25 cellular contexts compared by ENCODE assay signal in genomic region chr6:868212-868611, GRCh38.
"Had no signal": no experiment of that assay in that cellular context is flagged by ENCODE, and none has a peak within 500 bp of the region (broad histone marks: within the 10 kb centered on the region; RNA-seq: fewer than 3 reads in every experiment).

No MANE protein-coding gene starts in this region.

- H3K36me3 ChIP-seq: neural progenitor cell, ovary, right lobe of liver, sigmoid colon, suprapubic skin, tibial artery, transverse colon, upper lobe of right lung, uterus had no signal

- H3K27me3 ChIP-seq: neural progenitor cell, ovary, right lobe of liver, testis, transverse colon, upper lobe of right lung, uterus had no signal

- H3K4me1 ChIP-seq: neural progenitor cell, parathyroid adenoma, psoas muscle, right lobe of liver, sigmoid colon, suprapubic skin, testis, tibial artery, upper lobe of right lung, uterus had no signal

- ATAC-seq: natural killer cell; psoas muscle; right cardiac atrium; right lobe of liver; stimulated activated effector memory CD8-positive, alpha-beta T cell treated with anti-CD3 and anti-CD28 coated beads, Interleukin-12 subunit alpha, Interleukin-12 subunit beta, amount 100 ng/mL, for 72 hours; stimulated activated naive B cell treated with anti-CD40 and anti-IgM and Interleukin-4, amounts not matched to agents 10 μg/mL and 1 μg/mL and 100 μg/mL, for 72 hours; upper lobe of right lung had no signal

- DNase-seq: natural killer cell; occipital lobe; ovary; posterior cingulate gyrus; psoas muscle; right cardiac atrium; right lobe of liver; sigmoid colon; small intestine; stimulated activated CD4-positive, alpha-beta T cell treated with anti-CD3 and anti-CD28 coated beads, Interleukin-15, amount 100 ng/mL, for 24 hours; stimulated activated CD4-positive, alpha-beta T cell treated with anti-CD3 and anti-CD28 coated beads, Interleukin-2, amount 100 ng/mL, for 24 hours; stimulated activated CD4-positive, alpha-beta T cell treated with anti-CD3 and anti-CD28 coated beads, Interleukin-2, amount 100 ng/mL, for 48 hours; stimulated activated CD4-positive, alpha-beta T cell treated with anti-CD3 and anti-CD28 coated beads, Interleukin-4, amount 100 ng/mL, for 24 hours; stimulated activated naive B cell treated with anti-CD40 and anti-IgM and Interleukin-4, amounts not matched to agents 10 μg/mL and 1 μg/mL and 100 μg/mL, for 72 hours; stimulated activated naive CD4-positive, alpha-beta T cell treated with Interleukin-2 at 50 U/mL for 16 hours; substantia nigra; testis; tibial artery; transverse colon; upper lobe of right lung; uterus had no signal

- H3K9ac ChIP-seq: neural progenitor cell, parathyroid adenoma had no signal

- H3K9me3 ChIP-seq: ovary, psoas muscle, right lobe of liver, sigmoid colon, suprapubic skin, testis, tibial artery, transverse colon, upper lobe of right lung, uterus had no signal

- H3K4me3 ChIP-seq: neural progenitor cell, ovary, psoas muscle, right lobe of liver, sigmoid colon, suprapubic skin, testis, tibial artery, transverse colon, upper lobe of right lung, uterus had no signal
